Comparison of ENCODE assay signal across 29 cellular contexts in the genomic region with DNA sequence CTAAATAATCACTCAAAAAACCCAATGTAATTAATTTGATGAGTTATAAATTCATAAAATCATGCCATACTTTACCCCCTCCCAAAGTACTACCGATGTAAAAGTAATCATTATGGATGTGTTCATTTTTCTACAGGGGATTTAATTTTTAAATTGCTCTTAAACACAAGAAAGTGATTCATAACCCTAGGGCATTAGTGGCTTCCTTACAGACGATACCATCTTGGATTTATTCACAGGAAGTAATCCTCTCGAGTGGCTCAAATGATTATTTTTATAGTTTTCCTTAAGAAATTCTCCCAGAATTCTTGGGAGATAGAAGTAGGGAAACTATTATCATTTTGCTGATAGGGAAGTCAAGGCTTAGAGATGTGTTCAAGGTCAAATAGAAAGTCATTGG.
DNase-seq lines count a peak whose midpoint lies in the region; ATAC-seq and TF ChIP-seq lines count a peak whose summit lies in the region.
"Had no signal": no experiment of that assay in that cellular context is flagged by ENCODE, and none has a peak within 500 bp of the region (broad histone marks: within the 10 kb centered on the region; RNA-seq: fewer than 3 reads in every experiment).

No MANE protein-coding gene starts in this region.

- no peaks in the 10 kb centered on the region for H3K27me3 ChIP-seq in Loucy (ENCODE audit: insufficient read depth, low read length, poor library complexity, severe bottlenecking)
- H3K27me3 ChIP-seq in PC-3 (ENCODE audit: low read length), result no peaks in the 10 kb centered on the region
- no peaks in the 10 kb centered on the region for H3K27me3 ChIP-seq in smooth muscle cell (ENCODE audit: low read depth)
- H3K27me3 ChIP-seq: tibial nerve had no signal

- peaks cover 42% of the 10 kb centered on the region for H3K4me1 Mint-ChIP-seq in activated CD8-positive, alpha-beta memory T cell treated with anti-CD3 and anti-CD28 coated beads, Interleukin-2, amount 10 ng/mL, durations not matched to agents 7 days and 5 days

- H3K27ac ChIP-seq in PC-3 (ENCODE audit: low read length), result no peak overlapping the region
- H3K27ac ChIP-seq in smooth muscle cell (ENCODE audit: low read depth), result no peak overlapping the region
- H3K27ac ChIP-seq: GM23248, VCaP had no signal

- POLR2A ChIA-PET in PC-3 (lab: Charles Lee; ENCODE audit: unreplicated experiment), result no interaction called here

- BruUV-seq in PC-3 (replicated peaks; lab: Mats Ljungman, UMichigan), result no TSS peak

- H3K9me2 ChIP-seq in Loucy (replicated peaks; ENCODE audit: low read depth, low read length) (no peaks in the 10 kb centered on the region), PC-3 (replicated peaks; ENCODE audit: low read length) (no peaks in the 10 kb centered on the region)

- H3K9me3 ChIP-seq in Loucy (ENCODE audit: insufficient read depth, low read depth, low read length) (no peaks in the 10 kb centered on the region), PC-3 (ENCODE audit: low read length) (no peaks in the 10 kb centered on the region), smooth muscle cell (replicated peaks; ENCODE audit: low read depth) (no peaks in the 10 kb centered on the region)
- H3K9me3 ChIP-seq: mucosa of descending colon, tibial nerve had no signal

- no peak for DNase-seq in activated CD8-positive, alpha-beta memory T cell treated with anti-CD3 and anti-CD28 coated beads, Interleukin-2, amount 10 ng/mL, durations not matched to agents 7 days and 5 days
- DNase-seq in activated CD8-positive, alpha-beta memory T cell treated with anti-CD3 and anti-CD28 coated beads, Interleukin-2, amount 50 U/mL, for 4 hours, result no peak
- DNase-seq in PC-3, result peak; percentile 16
- no peak for DNase-seq in smooth muscle cell (lab: John Stamatoyannopoulos, UW; ENCODE audit: unreplicated experiment)
- DNase-seq: activated CD4-positive, alpha-beta T cell treated with anti-CD3 and anti-CD28 coated beads for 4 hours; activated CD8-positive, alpha-beta memory T cell treated with anti-CD3 and anti-CD28 coated beads for 24 hours; activated effector memory CD4-positive, alpha-beta T cell treated with Interleukin-2 at 50 U/mL for 16 hours; activated T-cell treated with anti-CD3 and anti-CD28 coated beads, Interleukin-2, amount 50 U/mL, for 1 hour; CD8-positive, alpha-beta T cell; DMS 273 treated with DMSO at 0.1 percent for 48 hours; effector CD8-positive, alpha-beta T cell; GM23248; left colon; mammary epithelial cell; mucosa of descending colon; natural killer cell; NCI-H1436 treated with DMSO at 0.1 percent for 48 hours; NCI-H2081 treated with DMSO at 0.1 percent for 48 hours; NCI-H226; NCI-H82; stimulated activated CD4-positive, alpha-beta T cell treated with anti-CD3 and anti-CD28 coated beads, Interleukin-4, amount 100 ng/mL, for 4 hours; T-helper 9 cell had no signal

- no peaks in the 10 kb centered on the region for H3K36me3 ChIP-seq in Loucy (ENCODE audit: insufficient read depth, low read length)
- no peaks in the 10 kb centered on the region for H3K36me3 ChIP-seq in PC-3 (ENCODE audit: low read depth, low read length)
- H3K36me3 ChIP-seq in smooth muscle cell (ENCODE audit: low read depth), result no peaks in the 10 kb centered on the region
- H3K36me3 ChIP-seq: tibial nerve had no signal

- H3K27ac Mint-ChIP-seq in activated CD8-positive, alpha-beta memory T cell treated with anti-CD3 and anti-CD28 coated beads, Interleukin-2, amount 10 ng/mL, durations not matched to agents 7 days and 5 days, result peak overlapping the region; percentile 40
- H3K27ac Mint-ChIP-seq: activated naive CD4-positive, alpha-beta T cell treated with anti-CD3 and anti-CD28 coated beads, Interleukin-2, amount 50 U/mL, for 72 hours; CD8-positive, alpha-beta T cell; natural killer cell had no signal

- H3F3A ChIP-seq in Loucy (ENCODE audit: low read depth), result peaks cover 17% of the 10 kb centered on the region
- no peaks in the 10 kb centered on the region for H3F3A ChIP-seq in PC-3 (ENCODE audit: low read length, unreplicated experiment)
- H3F3A ChIP-seq in smooth muscle cell (ENCODE audit: low read depth), result no peaks in the 10 kb centered on the region

- H3K9me3 Mint-ChIP-seq in activated CD8-positive, alpha-beta memory T cell treated with anti-CD3 and anti-CD28 coated beads, Interleukin-2, amount 10 ng/mL, durations not matched to agents 7 days and 5 days (ENCODE audit: low read depth), result peaks cover 4% of the 10 kb centered on the region

- peaks cover 31% of the 10 kb centered on the region for H3K27me3 Mint-ChIP-seq in activated CD8-positive, alpha-beta memory T cell treated with anti-CD3 and anti-CD28 coated beads, Interleukin-2, amount 10 ng/mL, durations not matched to agents 7 days and 5 days

- 23% methylated on average over 3 of the region's 3 CpGs for WGBS in smooth muscle cell (ENCODE audit: low lambda C conversion rate)

- peak overlapping the region; percentile 67 for H3K4me3 ChIP-seq in Loucy (ENCODE audit: low read length, poor library complexity, severe bottlenecking)
- no peak overlapping the region for H3K4me3 ChIP-seq in PC-3 (ENCODE audit: low read length)
- H3K4me3 ChIP-seq in smooth muscle cell, result no peak overlapping the region
- H3K4me3 ChIP-seq: GM23248, mucosa of descending colon, tibial nerve had no signal

- CTCF ChIA-PET in activated CD8-positive, alpha-beta memory T cell treated with anti-CD3 and anti-CD28 coated beads, Interleukin-2, amount 10 ng/mL, durations not matched to agents 7 days and 5 days (lab: Charles Lee), result interaction anchor here (1.0 kb wide), 1 partner anchor 27 kb away, joined by 3 read pairs; no protein-coding TSS in a partner anchor
- CTCF ChIA-PET in PC-3 (lab: Charles Lee), result no interaction called here

- no peaks in the 10 kb centered on the region for H4K20me1 ChIP-seq in Loucy (ENCODE audit: insufficient read depth, low read length, poor library complexity, severe bottlenecking)
- no peaks in the 10 kb centered on the region for H4K20me1 ChIP-seq in PC-3 (ENCODE audit: low read length)
- H4K20me1 ChIP-seq in smooth muscle cell (ENCODE audit: low read depth), result no peaks in the 10 kb centered on the region

- H3K4me1 ChIP-seq in Loucy (ENCODE audit: insufficient read depth, low read length, poor library complexity, severe bottlenecking) (peaks cover 82% of the 10 kb centered on the region), PC-3 (ENCODE audit: insufficient read depth, low read length) (no peaks in the 10 kb centered on the region), smooth muscle cell (ENCODE audit: low read depth) (no peaks in the 10 kb centered on the region)

- H3K4me3 Mint-ChIP-seq in activated CD8-positive, alpha-beta memory T cell treated with anti-CD3 and anti-CD28 coated beads, Interleukin-2, amount 10 ng/mL, durations not matched to agents 7 days and 5 days, result no peak overlapping the region
- H3K4me3 Mint-ChIP-seq: CD8-positive, alpha-beta T cell had no signal

- H2AFZ ChIP-seq in Loucy (ENCODE audit: low read length), result no peak overlapping the region
- no peak overlapping the region for H2AFZ ChIP-seq in PC-3 (ENCODE audit: low read length)
- H2AFZ ChIP-seq in smooth muscle cell (ENCODE audit: low read depth), result no peak overlapping the region
- H2AFZ ChIP-seq: GM23248 had no signal

- peak overlapping the region; percentile 70 for H3K9ac ChIP-seq in Loucy (ENCODE audit: low read depth, low read length, poor library complexity, severe bottlenecking)
- H3K9ac ChIP-seq in PC-3 (ENCODE audit: low read length), result no peak overlapping the region
- no peak overlapping the region for H3K9ac ChIP-seq in smooth muscle cell (ENCODE audit: low read depth)
- H3K9ac ChIP-seq: GM23248 had no signal

- H3K36me3 Mint-ChIP-seq in activated CD8-positive, alpha-beta memory T cell treated with anti-CD3 and anti-CD28 coated beads, Interleukin-2, amount 10 ng/mL, durations not matched to agents 7 days and 5 days, result peaks cover 22% of the 10 kb centered on the region
- H3K36me3 Mint-ChIP-seq: activated naive CD4-positive, alpha-beta T cell treated with anti-CD3 and anti-CD28 coated beads, Interleukin-2, amount 50 U/mL, for 72 hours; CD8-positive, alpha-beta T cell; natural killer cell had no signal

- intact Hi-C loops in PC-3 (cut with micrococcal nuclease), result no loop called here

- TF ChIP-seq CTCF in Loucy (conservative IDR thresholded peaks at IDR 0.05; ENCODE audit: low read length) (no peak), PC-3 (conservative IDR thresholded peaks at IDR 0.05; ENCODE audit: low read depth, low read length) (no peak), smooth muscle cell (IDR thresholded peaks at IDR 0.05; ENCODE audit: borderline replicate concordance, insufficient read depth, poor library complexity, severe bottlenecking) (no peak)

- no peak for ATAC-seq in activated CD8-positive, alpha-beta memory T cell treated with anti-CD3 and anti-CD28 coated beads, Interleukin-2, amount 10 ng/mL, durations not matched to agents 7 days and 5 days
- ATAC-seq in PC-3, result no peak
- no peak for ATAC-seq in HG03280 (IDR thresholded peaks at IDR 0.05; ENCODE audit: unreplicated experiment)
- ATAC-seq in HG02884 (IDR thresholded peaks at IDR 0.05; ENCODE audit: unreplicated experiment), result no peak
- no peak for ATAC-seq in GM21786 (IDR thresholded peaks at IDR 0.05; ENCODE audit: unreplicated experiment)
- ATAC-seq: activated naive CD4-positive, alpha-beta T cell treated with anti-CD3 and anti-CD28 coated beads, Interleukin-2, amount 50 U/mL, for 72 hours; CD8-positive, alpha-beta T cell; left colon; mucosa of descending colon had no signal

- H3K4me2 ChIP-seq in Loucy (ENCODE audit: low read depth, low read length, poor library complexity, severe bottlenecking) (peak overlapping the region; percentile 81), PC-3 (ENCODE audit: low read length) (no peak overlapping the region), smooth muscle cell (peak overlapping the region; percentile 22)

- H3K79me2 ChIP-seq in Loucy (ENCODE audit: insufficient read depth, low read length) (peaks cover 15% of the 10 kb centered on the region; the same call in 1 of the 2 replicates), PC-3 (ENCODE audit: low read length) (no peaks in the 10 kb centered on the region), smooth muscle cell (ENCODE audit: low read depth) (no peaks in the 10 kb centered on the region)
